20 cellular contexts compared by ENCODE assay signal in the genomic region with DNA sequence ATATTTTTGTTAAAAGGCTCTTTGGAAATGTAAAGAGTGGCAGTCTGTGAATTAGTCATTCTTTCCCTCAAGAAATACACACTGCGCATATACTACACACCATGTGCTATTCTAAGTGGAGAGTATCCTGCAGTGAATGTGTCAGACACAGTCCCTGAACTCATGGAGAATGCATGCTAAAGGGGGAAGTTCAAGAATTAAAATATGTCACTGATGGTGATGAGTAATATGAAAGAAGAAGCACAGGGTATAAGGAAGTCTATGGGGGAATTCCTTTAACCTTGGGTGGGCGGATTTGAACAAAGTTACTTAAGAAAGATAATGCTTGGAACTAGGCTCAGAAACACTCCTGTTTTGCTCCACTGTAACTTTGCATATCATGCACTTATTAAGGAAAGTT.
DNase-seq lines count a peak whose midpoint lies in the region; ATAC-seq, FAIRE-seq and TF ChIP-seq lines count a peak whose summit lies in the region.
"Had no signal": no experiment of that assay in that cellular context is flagged by ENCODE, and none has a peak within 500 bp of the region (broad histone marks: within the 10 kb centered on the region; RNA-seq: fewer than 3 reads in every experiment).

No MANE protein-coding gene starts in this region.

- no peak for TF ChIP-seq POLR2A in lower leg skin (IDR thresholded peaks at IDR 0.05)

- H3K4me3 ChIP-seq in neuronal stem cell (ENCODE audit: low read length in 2 of 2) (no peak overlapping the region), lower leg skin (ENCODE audit: low read depth, poor library complexity, severe bottlenecking) (no peak overlapping the region)
- H3K4me3 ChIP-seq: esophagus muscularis mucosa, heart left ventricle had no signal

- H3K79me1 ChIP-seq in neuronal stem cell (ENCODE audit: low read depth, low read length) = no peaks in the 10 kb centered on the region

- no peak overlapping the region for H3K9ac ChIP-seq in neuronal stem cell (ENCODE audit: low read depth, low read length, poor library complexity)

- ATAC-seq in HG03159 (IDR thresholded peaks at IDR 0.05; ENCODE audit: unreplicated experiment) (peak; percentile 40), GM21723 (IDR thresholded peaks at IDR 0.05; ENCODE audit: unreplicated experiment) (no peak)
- ATAC-seq: heart left ventricle had no signal

- H2BK120ac ChIP-seq in neuronal stem cell (ENCODE audit: low read depth, low read length) = no peak overlapping the region

- intact Hi-C loops in lower leg skin (cut with DNase I; ENCODE audit: low total_unique reads) = no loop called here

- no peak overlapping the region for H2BK12ac ChIP-seq in neuronal stem cell (ENCODE audit: low read length)

- no peaks in the 10 kb centered on the region for H3K36me3 ChIP-seq in neuronal stem cell (replicated peaks in 1 of 2; ENCODE audit: control insufficient read depth in 2 of 2, insufficient read depth in 2 of 2, low read length in 2 of 2)
- H3K36me3 ChIP-seq: esophagus muscularis mucosa, heart left ventricle had no signal

- H3K18ac ChIP-seq in neuronal stem cell (ENCODE audit: low read length) = no peak overlapping the region

- no peak overlapping the region for H2BK5ac ChIP-seq in neuronal stem cell (ENCODE audit: low read length)

- H3K14ac ChIP-seq in neuronal stem cell (ENCODE audit: low read length) = no peak overlapping the region

- peak; percentile 21 for DNase-seq in GM13977 (ENCODE audit: low spot score)
- DNase-seq in RCC 7860 (ENCODE audit: low spot score) = peak; percentile 66
- no peak for DNase-seq in neuronal stem cell (ENCODE audit: low spot score)
- DNase-seq in T-helper 1 cell = no peak
- DNase-seq in T-helper 2 cell = no peak
- DNase-seq in lower leg skin (ENCODE audit: low spot score in 2 of 2) = no peak
- DNase-seq: activated CD4-positive, alpha-beta T cell treated with anti-CD3 and anti-CD28 coated beads, Interleukin-2, amount 10 ng/mL, durations not matched to agents 7 days and 5 days; activated naive CD4-positive, alpha-beta T cell treated with anti-CD3 and anti-CD28 coated beads, Interleukin-2, amount 10 ng/mL, durations not matched to agents 7 days and 5 days; activated T-cell treated with anti-CD3 and anti-CD28 coated beads for 4 hours; GF-D8; heart left ventricle; mesendoderm; NCI-H1694 treated with DMSO at 0.1 percent for 48 hours; NCI-H446; stimulated activated CD4-positive, alpha-beta T cell treated with anti-CD3 and anti-CD28 coated beads, Interleukin-2, amount 100 ng/mL, for 24 hours had no signal

- H3K4me2 ChIP-seq in neuronal stem cell (ENCODE audit: insufficient read depth, low read length, poor library complexity, severe bottlenecking) = no peak overlapping the region

- H3K27me3 ChIP-seq in neuronal stem cell (ENCODE audit: control insufficient read depth in 3 of 3, insufficient read depth in 3 of 3, low read depth in 1 of 3, low read length in 3 of 3) = no peaks in the 10 kb centered on the region
- H3K27me3 ChIP-seq: esophagus muscularis mucosa, heart left ventricle had no signal

- FAIRE-seq in RCC 7860 (lab: Jason Lieb, UNC) = no peak
- FAIRE-seq: D721Med, islet of Langerhans had no signal

- no peak overlapping the region for H4K91ac ChIP-seq in neuronal stem cell (ENCODE audit: low read depth, low read length, poor library complexity)

- peaks cover 0 to 5% of the 10 kb centered on the region in 2 donors for H3K9me3 ChIP-seq in neuronal stem cell (replicated peaks in 1 of 2; ENCODE audit: control insufficient read depth in 2 of 2, insufficient read depth in 1 of 2, low read depth in 1 of 2, low read length in 2 of 2)
- H3K9me3 ChIP-seq: esophagus muscularis mucosa, heart left ventricle had no signal

- H3K4me1 ChIP-seq in neuronal stem cell (ENCODE audit: control insufficient read depth in 2 of 2, insufficient read depth in 1 of 2, low read depth in 1 of 2, low read length in 2 of 2) = peaks cover 15 to 30% of the 10 kb centered on the region in 2 donors
- H3K4me1 ChIP-seq: esophagus muscularis mucosa, heart left ventricle had no signal

- in situ Hi-C loops in GM13977 (cut with MboI; ENCODE audit: low pct_unique_long_range_greater_than_20kb, low sequenced_read_pairs, unreplicated experiment) = no loop called here

- H2BK15ac ChIP-seq in neuronal stem cell (ENCODE audit: low read length) = no peak overlapping the region

- H3K4ac ChIP-seq in neuronal stem cell (ENCODE audit: low read length) = no peak overlapping the region

- peak overlapping the region; percentile 9 for H3K27ac ChIP-seq in neuronal stem cell (replicated peaks; ENCODE audit: low read length)
- H3K27ac ChIP-seq: esophagus muscularis mucosa, heart left ventricle had no signal

- H2AK5ac ChIP-seq in neuronal stem cell (ENCODE audit: low read depth, low read length) = no peak overlapping the region

- WGBS in neuronal stem cell (ENCODE audit: extremely low coverage in 2 of 2, insufficient read length in 2 of 2, insufficient replicate concordance in 1 of 2), 2 donors = no CpG with 5 or more reads among the region's 2 CpGs
- 82 to 92% methylated on average over 2 of the region's 2 CpGs for WGBS in lower leg skin, 2 donors

- TF ChIP-seq CTCF in GM13977 (IDR thresholded peaks at IDR 0.05; ENCODE audit: extremely low read depth, insufficient read depth, missing control alignments) (no peak), lower leg skin (IDR thresholded peaks at IDR 0.05) (no peak)

- H3K23ac ChIP-seq in neuronal stem cell (ENCODE audit: low read depth, low read length, poor library complexity) = no peak overlapping the region

- H4K8ac ChIP-seq in neuronal stem cell (ENCODE audit: low read depth, low read length) = no peak overlapping the region

- H2AFZ ChIP-seq in neuronal stem cell (ENCODE audit: low read length) = no peak overlapping the region

Comparison
In these comparisons a context has a peak if more than half of its experiments do, and no peak if none do; other contexts are left out.
1. DNase-seq: peak in GM13977 (single experiment) and RCC 7860 (single experiment); none in neuronal stem cell (single experiment), T-helper 1 cell (0 of 5), T-helper 2 cell (0 of 5) and lower leg skin (0 of 2).